Comparison of ENCODE assay signal across 1 cellular context in genomic region chr19:13463296-13463695, GRCh38.
TF ChIP-seq lines count a peak whose summit lies in the region.

No MANE protein-coding gene starts in this region.

TF ChIP-seq in GM23338, 12 proteins besides CTCF, POLR2A, EP300 and RAD21 (continued from another document):
- TF ChIP-seq, protein P1, sequence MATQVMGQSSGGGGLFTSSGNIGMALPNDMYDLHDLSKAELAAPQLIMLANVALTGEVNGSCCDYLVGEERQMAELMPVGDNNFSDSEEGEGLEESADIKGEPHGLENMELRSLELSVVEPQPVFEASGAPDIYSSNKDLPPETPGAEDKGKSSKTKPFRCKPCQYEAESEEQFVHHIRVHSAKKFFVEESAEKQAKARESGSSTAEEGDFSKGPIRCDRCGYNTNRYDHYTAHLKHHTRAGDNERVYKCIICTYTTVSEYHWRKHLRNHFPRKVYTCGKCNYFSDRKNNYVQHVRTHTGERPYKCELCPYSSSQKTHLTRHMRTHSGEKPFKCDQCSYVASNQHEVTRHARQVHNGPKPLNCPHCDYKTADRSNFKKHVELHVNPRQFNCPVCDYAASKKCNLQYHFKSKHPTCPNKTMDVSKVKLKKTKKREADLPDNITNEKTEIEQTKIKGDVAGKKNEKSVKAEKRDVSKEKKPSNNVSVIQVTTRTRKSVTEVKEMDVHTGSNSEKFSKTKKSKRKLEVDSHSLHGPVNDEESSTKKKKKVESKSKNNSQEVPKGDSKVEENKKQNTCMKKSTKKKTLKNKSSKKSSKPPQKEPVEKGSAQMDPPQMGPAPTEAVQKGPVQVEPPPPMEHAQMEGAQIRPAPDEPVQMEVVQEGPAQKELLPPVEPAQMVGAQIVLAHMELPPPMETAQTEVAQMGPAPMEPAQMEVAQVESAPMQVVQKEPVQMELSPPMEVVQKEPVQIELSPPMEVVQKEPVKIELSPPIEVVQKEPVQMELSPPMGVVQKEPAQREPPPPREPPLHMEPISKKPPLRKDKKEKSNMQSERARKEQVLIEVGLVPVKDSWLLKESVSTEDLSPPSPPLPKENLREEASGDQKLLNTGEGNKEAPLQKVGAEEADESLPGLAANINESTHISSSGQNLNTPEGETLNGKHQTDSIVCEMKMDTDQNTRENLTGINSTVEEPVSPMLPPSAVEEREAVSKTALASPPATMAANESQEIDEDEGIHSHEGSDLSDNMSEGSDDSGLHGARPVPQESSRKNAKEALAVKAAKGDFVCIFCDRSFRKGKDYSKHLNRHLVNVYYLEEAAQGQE (IDR thresholded peaks at IDR 0.05; ENCODE audit: unreplicated experiment), result peak; percentile 88
